ENCODE assay signal across 8 cellular contexts in the genomic region with DNA sequence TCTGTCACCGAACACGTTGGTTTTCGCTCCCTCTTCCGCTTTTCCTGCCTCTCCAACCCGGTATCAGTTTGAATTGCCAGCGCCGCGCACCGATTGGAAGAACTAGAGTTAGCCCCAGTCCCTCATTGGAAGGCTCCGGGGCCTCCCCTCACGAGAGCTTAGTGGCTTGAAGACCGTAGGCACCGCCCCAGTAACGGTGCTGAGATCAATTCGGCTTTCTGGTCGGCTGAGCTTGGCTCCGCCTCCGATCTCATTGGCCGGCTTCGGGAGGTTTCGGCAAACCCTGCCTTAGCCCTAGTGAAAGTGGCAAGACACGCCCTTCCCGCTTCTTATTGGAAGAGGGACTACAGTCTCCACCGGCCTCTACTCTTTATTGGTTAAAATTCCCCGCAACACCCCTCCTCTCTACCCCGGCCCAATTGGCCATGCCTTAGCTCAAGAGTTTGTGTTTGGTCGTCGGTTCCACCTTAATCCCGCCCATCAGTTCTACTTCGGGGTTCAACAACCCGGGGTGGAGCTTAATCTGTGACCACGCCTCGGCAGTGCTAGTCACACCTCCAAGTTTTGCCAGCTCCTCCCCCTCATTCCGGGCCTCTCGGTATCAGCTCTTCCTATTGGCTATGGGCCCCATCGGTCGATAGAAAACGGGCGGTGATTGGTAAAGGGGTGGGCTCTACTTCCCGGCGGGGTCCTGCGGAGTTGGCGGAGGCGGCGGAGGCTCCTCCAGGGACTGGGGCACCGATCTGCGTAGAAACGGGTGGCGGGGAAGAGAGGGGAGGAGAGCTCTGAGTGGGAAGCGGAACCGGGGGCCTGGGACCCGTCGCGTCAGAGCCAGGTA. TPM values are rescaled to one million over a fixed set of nuclear protein-coding genes. Genes with fewer than 3 reads are reported as not detected.
DNase-seq lines count a peak whose midpoint lies in the region; ATAC-seq, FAIRE-seq and TF ChIP-seq lines count a peak whose summit lies in the region.
"Not testable (repeated sequence)": the region's sequence is repeated elsewhere in the genome, so short reads cannot be mapped to it uniquely, and the experiment has no call there.

A gene (minus strand): TSS at position 51 of the 838 bp plus-strand sequence. CDS start 851 bp downstream, outside the sequence.
A gene (plus strand): TSS at position 686 of the 838 bp plus-strand sequence. CDS start 2,472 bp downstream, outside the sequence.

- H3K27me3 ChIP-seq in BJ (ENCODE audit: control insufficient read depth, insufficient read depth, low read length), result not testable (repeated sequence)

- CTCF ChIA-PET in BJ (lab: Yijun Ruan, JAX), result not testable (repeated sequence)

- H3K36me3 ChIP-seq in BJ (ENCODE audit: control insufficient read depth, insufficient read depth, low read length), result not testable (repeated sequence)

- TF ChIP-seq CTCF in BJ (IDR thresholded peaks at IDR 0.05; ENCODE audit: insufficient read depth, low read depth, low read length), result not testable (repeated sequence)

- peak; percentile 100 for DNase-seq in BJ (ENCODE audit: low read depth)
- peak; percentile 98 for DNase-seq in NCI-H526 treated with DMSO at 0.1 percent for 48 hours (lab: John Stamatoyannopoulos, UW)
- DNase-seq in activated CD4-positive, alpha-beta T cell treated with anti-CD3 and anti-CD28 coated beads for 48 hours, result peak; percentile 91
- DNase-seq in left colon, result peak; percentile 86 to 96
- peak; percentile 82 to 87 for DNase-seq in stimulated activated CD4-positive, alpha-beta T cell treated with anti-CD3 and anti-CD28 coated beads, Interleukin-2, amount 100 ng/mL, for 24 hours

- intact Hi-C loops in left colon (cut with DNase I, micrococcal nuclease), result not testable (repeated sequence)

- POLR2A ChIA-PET in BJ (lab: Charles Lee), result not testable (repeated sequence)

- peak within 1 kb of the TSS; percentile 42 for H3K4me3 ChIP-seq in BJ (ENCODE audit: low read depth, low read length)

- FAIRE-seq in colon (lab: Jason Lieb, UNC), result peak; percentile 62

- ATAC-seq in GM19395 (IDR thresholded peaks at IDR 0.05; ENCODE audit: unreplicated experiment), result peak; percentile 87
- peak; percentile 84 for ATAC-seq in HG03469 (IDR thresholded peaks at IDR 0.05; ENCODE audit: unreplicated experiment)
- ATAC-seq in left colon, result peak; percentile 85

RNA-seq across cellular contexts. Expression of the first gene that starts in this region (rescaled TPM):
- 2.1 and 3.1 TPM in 2 replicates for polyA plus RNA-seq in BJ (2011; rRNA removed)
- polyA minus RNA-seq in BJ (2011; rRNA and poly(A)+ RNA removed), result 1.2 and 2.4 TPM in 2 replicates
- total RNA-seq in left colon, result 1 to 10 TPM in 1 of 2 donors, not detected in 1; 1.3 TPM

RNA-seq across cellular contexts. Expression of the second gene that starts in this region (rescaled TPM):
- 5.0 and 5.6 TPM in 2 replicates for polyA plus RNA-seq in BJ (2011; rRNA removed)
- polyA minus RNA-seq in BJ (2011; rRNA and poly(A)+ RNA removed), result 7.4 and 9.2 TPM in 2 replicates
- 1 to 10 TPM; 4.3 to 8.1 TPM for total RNA-seq in left colon

Comparison
In these comparisons a context has a peak if more than half of its experiments do, and no peak if none do; other contexts are left out.
1. Peak in every context shown above with its lines: DNase-seq, ATAC-seq and H3K4me3 ChIP-seq.